In genomic region chr15:31389576-31389975, GRCh38 we compare ENCODE assay signal across 1 cellular context.
TF ChIP-seq lines count a peak whose summit lies in the region.

No MANE protein-coding gene starts in this region.

TF ChIP-seq in H1, 55 proteins besides CTCF, POLR2A, EP300 and RAD21 (continued from another document):
- TF ChIP-seq EZH2 (IDR thresholded peaks at IDR 0.05; ENCODE audit: low read depth, low read length, severe bottlenecking) (no peak), RFX5 (IDR thresholded peaks at IDR 0.05; ENCODE audit: borderline replicate concordance, low read depth, low read length) (no peak), POLR2AphosphoS5 (IDR thresholded peaks at IDR 0.05; ENCODE audit: low read depth, low read length) (no peak), CTBP2 (IDR thresholded peaks at IDR 0.05; ENCODE audit: borderline replicate concordance, insufficient read depth, insufficient read length, low read length) (no peak), RXRA (IDR thresholded peaks at IDR 0.05; ENCODE audit: insufficient read depth, low read depth, low read length) (no peak), NANOG (IDR thresholded peaks at IDR 0.05; ENCODE audit: insufficient read depth, low read depth, low read length, poor library complexity, severe bottlenecking) (no peak)
